Comparison of ENCODE assay signal across 23 cellular contexts in genomic region chr2:224162122-224162521, GRCh38.
DNase-seq lines count a peak whose midpoint lies in the region; ATAC-seq and TF ChIP-seq lines count a peak whose summit lies in the region.
"Had no signal": no experiment of that assay in that cellular context is flagged by ENCODE, and none has a peak within 500 bp of the region (broad histone marks: within the 10 kb centered on the region; RNA-seq: fewer than 3 reads in every experiment).

No MANE protein-coding gene starts in this region.

- H3K4me2 ChIP-seq in mammary epithelial cell (ENCODE audit: insufficient read depth, low read depth, low read length) = no peak overlapping the region

- H3K27ac ChIP-seq in mammary epithelial cell (ENCODE audit: insufficient read depth, low read depth, low read length) = no peak overlapping the region

- H3K9ac ChIP-seq in mammary epithelial cell (ENCODE audit: insufficient read depth, low read length) = no peak overlapping the region

- no peaks in the 10 kb centered on the region for H3K27me3 ChIP-seq in mammary epithelial cell (ENCODE audit: insufficient read depth, low read length)

- 97% methylated on average over 2 of the region's 2 CpGs for WGBS in mammary epithelial cell (ENCODE audit: low coverage, missing lambda C conversion rate)

- no peak overlapping the region for H2AFZ ChIP-seq in mammary epithelial cell (ENCODE audit: low read depth, low read length)

- no peaks in the 10 kb centered on the region for H4K20me1 ChIP-seq in mammary epithelial cell (ENCODE audit: insufficient read depth, low read length)

- no peak overlapping the region for H3K27ac Mint-ChIP-seq in MCF 10A (ENCODE audit: low read depth, unreplicated experiment)
- no peak overlapping the region for H3K27ac Mint-ChIP-seq in activated CD4-positive, alpha-beta memory T cell treated with anti-CD3 and anti-CD28 coated beads for 36 hours
- H3K27ac Mint-ChIP-seq: activated CD8-positive, alpha-beta T cell treated with anti-CD3 and anti-CD28 coated beads for 36 hours; activated naive CD8-positive, alpha-beta T cell; activated T-cell treated with anti-CD3 and anti-CD28 coated beads, Interleukin-2, amount 50 U/mL, for 72 hours; CD4-positive, alpha-beta T cell; naive B cell; progenitor cell of endocrine pancreas; T-helper 17 cell had no signal

- intact Hi-C loops in mammary epithelial cell (cut with micrococcal nuclease) = no loop called here
- intact Hi-C loops in MCF 10A (cut with micrococcal nuclease) = no loop called here
- intact Hi-C loops in activated CD4-positive, alpha-beta memory T cell treated with anti-CD3 and anti-CD28 coated beads for 36 hours (cut with micrococcal nuclease) = no loop called here

- H3K4me3 Mint-ChIP-seq in MCF 10A (ENCODE audit: unreplicated experiment) = no peak overlapping the region
- H3K4me3 Mint-ChIP-seq in activated CD4-positive, alpha-beta memory T cell treated with anti-CD3 and anti-CD28 coated beads for 36 hours = no peak overlapping the region
- H3K4me3 Mint-ChIP-seq: activated CD8-positive, alpha-beta T cell treated with anti-CD3 and anti-CD28 coated beads for 36 hours; activated naive CD8-positive, alpha-beta T cell; activated T-cell treated with anti-CD3 and anti-CD28 coated beads, Interleukin-2, amount 50 U/mL, for 72 hours; CD4-positive, alpha-beta T cell; central memory CD8-positive, alpha-beta T cell; naive B cell; T-helper 17 cell had no signal

- no peaks in the 10 kb centered on the region for H3K79me2 ChIP-seq in mammary epithelial cell (ENCODE audit: insufficient read depth, low read length)

- ATAC-seq in HG03439 (IDR thresholded peaks at IDR 0.05; ENCODE audit: unreplicated experiment) = no peak
- ATAC-seq: activated CD8-positive, alpha-beta T cell treated with anti-CD3 and anti-CD28 coated beads for 36 hours; activated T-cell treated with anti-CD3 and anti-CD28 coated beads, Interleukin-2, amount 50 U/mL, for 72 hours; HCT116; stimulated activated naive CD8-positive, alpha-beta T cell treated with anti-CD3 and anti-CD28 coated beads, Interleukin-15, Interleukin-2, amounts not matched to agents 100 U/mL and 50 U/mL, for 24 hours; T-helper 17 cell had no signal

- no peaks in the 10 kb centered on the region for H3K27me3 Mint-ChIP-seq in MCF 10A (ENCODE audit: insufficient read depth, unreplicated experiment)
- peaks cover 9% of the 10 kb centered on the region for H3K27me3 Mint-ChIP-seq in activated CD4-positive, alpha-beta memory T cell treated with anti-CD3 and anti-CD28 coated beads for 36 hours
- H3K27me3 Mint-ChIP-seq: T-helper 17 cell had no signal

- TF ChIP-seq CTCF in mammary epithelial cell (conservative IDR thresholded peaks at IDR 0.05 in 1 of 2, IDR thresholded peaks at IDR 0.05 in 1 of 2; ENCODE audit: extremely low read depth in 1 of 2, insufficient read depth in 1 of 2, low read depth in 1 of 2, low read length in 2 of 2) = no peak
- TF ChIP-seq CTCF in MCF 10A (IDR thresholded peaks at IDR 0.05; ENCODE audit: unreplicated experiment) = no peak
- TF ChIP-seq CTCF in foreskin fibroblast (IDR thresholded peaks at IDR 0.05; ENCODE audit: low read depth, low read length) = no peak

- dilution Hi-C loops in mammary epithelial cell (cut with HindIII; ENCODE audit: low sequenced_read_pairs) = no loop called here

- POLR2A ChIA-PET in MCF 10A (lab: Yijun Ruan, JAX) = interaction anchor here (0.6 to 1.6 kb wide), 2 partner anchors 26 to 76 kb away, joined by 4 read pairs; no protein-coding TSS in a partner anchor
- POLR2A ChIA-PET in activated CD4-positive, alpha-beta memory T cell treated with anti-CD3 and anti-CD28 coated beads for 36 hours (lab: Charles Lee) = no interaction called here

- H3K4me1 Mint-ChIP-seq in MCF 10A (ENCODE audit: insufficient read depth, unreplicated experiment) = peaks cover 29% of the 10 kb centered on the region
- H3K4me1 Mint-ChIP-seq in activated CD4-positive, alpha-beta memory T cell treated with anti-CD3 and anti-CD28 coated beads for 36 hours (ENCODE audit: low read depth) = no peaks in the 10 kb centered on the region
- H3K4me1 Mint-ChIP-seq: central memory CD8-positive, alpha-beta T cell; T-helper 17 cell had no signal

- H3K4me1 ChIP-seq in mammary epithelial cell (ENCODE audit: insufficient read depth, low read length) = peaks cover 11% of the 10 kb centered on the region

- no peaks in the 10 kb centered on the region for H3K36me3 ChIP-seq in mammary epithelial cell (ENCODE audit: insufficient read depth, low read length)

- in situ Hi-C loops in mammary epithelial cell (cut with MboI; ENCODE audit: low sequenced_read_pairs in 2 of 2) = no loop called here

- no peaks in the 10 kb centered on the region for H3K9me3 ChIP-seq in mammary epithelial cell (replicated peaks; ENCODE audit: insufficient read depth, low read length)

- DNase-seq in mammary epithelial cell = peak; percentile 24
- DNase-seq in MCF 10A (ENCODE audit: unreplicated experiment) = no peak
- DNase-seq in amniotic stem cell (lab: John Stamatoyannopoulos, UW) = peak; percentile 19
- DNase-seq in foreskin fibroblast = peak; percentile 75 to 85
- no peak for DNase-seq in activated CD4-positive, alpha-beta memory T cell treated with anti-CD3 and anti-CD28 coated beads for 36 hours
- no peak for DNase-seq in NCI-H2029 treated with DMSO at 0.1 percent for 48 hours (lab: John Stamatoyannopoulos, UW)
- no peak for DNase-seq in NCI-H2171 (lab: John Stamatoyannopoulos, UW)
- DNase-seq: 8988T; activated CD8-positive, alpha-beta T cell treated with anti-CD3 and anti-CD28 coated beads for 36 hours; activated T-cell treated with anti-CD3 and anti-CD28 coated beads, Interleukin-2, amount 50 U/mL, for 72 hours; CD4-positive, alpha-beta T cell; DMS79 treated with DMSO at 0.1 percent for 48 hours; Kasumi-1; naive B cell; SHP77; stimulated activated naive CD8-positive, alpha-beta T cell treated with anti-CD3 and anti-CD28 coated beads, Interleukin-15, Interleukin-2, amounts not matched to agents 100 U/mL and 50 U/mL, for 24 hours; T-helper 17 cell; trophoblast cell had no signal

- CTCF ChIA-PET in mammary epithelial cell (lab: Charles Lee; ENCODE audit: low non-redundant PET) (no interaction called here), MCF 10A (lab: Yijun Ruan, JAX) (interaction anchor here (0.6 to 0.9 kb wide), 4 partner anchors 14 to 362 kb away, joined by 3 read pairs; no protein-coding TSS in a partner anchor)
- CTCF ChIA-PET in activated CD4-positive, alpha-beta memory T cell treated with anti-CD3 and anti-CD28 coated beads for 36 hours (lab: Charles Lee) = interaction anchor here (0.8 kb wide), 1 partner anchor 112 kb away, joined by 3 read pairs; no protein-coding TSS in a partner anchor

- H3K9me3 Mint-ChIP-seq in MCF 10A (ENCODE audit: unreplicated experiment) = no peaks in the 10 kb centered on the region
- H3K9me3 Mint-ChIP-seq in activated CD4-positive, alpha-beta memory T cell treated with anti-CD3 and anti-CD28 coated beads for 36 hours = no peaks in the 10 kb centered on the region
- H3K9me3 Mint-ChIP-seq: activated CD8-positive, alpha-beta T cell treated with anti-CD3 and anti-CD28 coated beads for 36 hours; CD4-positive, alpha-beta T cell; central memory CD8-positive, alpha-beta T cell had no signal

- no TSS peak for BruUV-seq in mammary epithelial cell (replicated peaks; lab: Mats Ljungman, UMichigan)
- no TSS peak for BruUV-seq in MCF 10A (replicated peaks; lab: Mats Ljungman, UMichigan)

- H3K36me3 Mint-ChIP-seq in MCF 10A (ENCODE audit: insufficient read depth, unreplicated experiment) = no peaks in the 10 kb centered on the region
- H3K36me3 Mint-ChIP-seq in activated CD4-positive, alpha-beta memory T cell treated with anti-CD3 and anti-CD28 coated beads for 36 hours = no peaks in the 10 kb centered on the region
- H3K36me3 Mint-ChIP-seq: naive B cell had no signal

- no peak overlapping the region for H3K4me3 ChIP-seq in mammary epithelial cell (replicated peaks in 1 of 3; ENCODE audit: insufficient read depth in 1 of 3, low read depth in 2 of 3, low read length in 3 of 3)
- no peak overlapping the region for H3K4me3 ChIP-seq in foreskin fibroblast (ENCODE audit: low read depth in 1 of 2, low read length in 2 of 2)

Comparison
In these comparisons a context has a peak if more than half of its experiments do, and no peak if none do; other contexts are left out.
1. DNase-seq: peak in mammary epithelial cell (single experiment), amniotic stem cell (single experiment) and foreskin fibroblast (2 of 2); none in MCF 10A (single experiment), activated CD4-positive, alpha-beta memory T cell treated with anti-CD3 and anti-CD28 coated beads for 36 hours (single experiment), NCI-H2029 treated with DMSO at 0.1 percent for 48 hours (single experiment) and NCI-H2171 (single experiment).